ENCODE assay signal across 26 cellular contexts in genomic region chr12:98295681-98296080, GRCh38.
"Had no signal": no experiment of that assay in that cellular context is flagged by ENCODE, and none has a peak within 500 bp of the region (broad histone marks: within the 10 kb centered on the region; RNA-seq: fewer than 3 reads in every experiment).

No MANE protein-coding gene starts in this region.

- H3K27me3 ChIP-seq: ovary, right atrium auricular region, testis, transverse colon, uterus had no signal

- H3K4me1 Mint-ChIP-seq: activated CD4-positive, alpha-beta memory T cell treated with anti-CD3 and anti-CD28 coated beads, Interleukin-2, amount 10 ng/mL, durations not matched to agents 7 days and 5 days; activated CD4-positive, alpha-beta T cell treated with anti-CD3 and anti-CD28 coated beads, Interleukin-2, amount 10 ng/mL, durations not matched to agents 24 days and 14 days; naive thymus-derived CD4-positive, alpha-beta T cell had no signal

- H3K36me3 Mint-ChIP-seq: activated naive CD4-positive, alpha-beta T cell treated with anti-CD3 and anti-CD28 coated beads, Interleukin-2, amount 50 U/mL, for 72 hours; mesothelial cell of epicardium had no signal

- FAIRE-seq: endothelial cell of umbilical vein, keratinocyte had no signal

- H3K27ac ChIP-seq: foreskin keratinocyte, ovary, right atrium auricular region, testis, transverse colon, uterus had no signal

- H3K9me3 Mint-ChIP-seq: activated CD4-positive, alpha-beta memory T cell treated with anti-CD3 and anti-CD28 coated beads, Interleukin-2, amount 10 ng/mL, durations not matched to agents 7 days and 5 days; activated CD4-positive, alpha-beta T cell treated with anti-CD3 and anti-CD28 coated beads, Interleukin-2, amount 10 ng/mL, durations not matched to agents 24 days and 14 days; activated naive CD4-positive, alpha-beta T cell treated with anti-CD3 and anti-CD28 coated beads, Interleukin-2, amount 50 U/mL, for 72 hours; mesothelial cell of epicardium had no signal

- H3K4me3 Mint-ChIP-seq: activated CD4-positive, alpha-beta memory T cell treated with anti-CD3 and anti-CD28 coated beads, Interleukin-2, amount 10 ng/mL, durations not matched to agents 7 days and 5 days; activated CD4-positive, alpha-beta T cell treated with anti-CD3 and anti-CD28 coated beads, Interleukin-2, amount 10 ng/mL, durations not matched to agents 24 days and 14 days; mesothelial cell of epicardium; naive thymus-derived CD4-positive, alpha-beta T cell had no signal

- H3K9me3 ChIP-seq: ovary, right atrium auricular region, testis, transverse colon, uterus had no signal

- H3K4me1 ChIP-seq: foreskin keratinocyte, right atrium auricular region, transverse colon, uterus had no signal

- H3K27ac Mint-ChIP-seq: activated CD4-positive, alpha-beta memory T cell treated with anti-CD3 and anti-CD28 coated beads, Interleukin-2, amount 10 ng/mL, durations not matched to agents 7 days and 5 days; activated CD4-positive, alpha-beta T cell treated with anti-CD3 and anti-CD28 coated beads, Interleukin-2, amount 10 ng/mL, durations not matched to agents 24 days and 14 days; activated naive CD4-positive, alpha-beta T cell treated with anti-CD3 and anti-CD28 coated beads, Interleukin-2, amount 50 U/mL, for 72 hours; mesothelial cell of epicardium; naive thymus-derived CD4-positive, alpha-beta T cell; progenitor cell of endocrine pancreas had no signal

- ATAC-seq: activated naive CD4-positive, alpha-beta T cell treated with anti-CD3 and anti-CD28 coated beads, Interleukin-2, amount 50 U/mL, for 72 hours; esophagus mucosa; left cardiac atrium; naive thymus-derived CD4-positive, alpha-beta T cell; SK-N-SH treated with all-trans-retinoic acid at 6 μM for 48 hours had no signal

- DNase-seq: activated CD4-positive, alpha-beta memory T cell treated with anti-CD3 and anti-CD28 coated beads, Interleukin-2, amount 10 ng/mL, durations not matched to agents 7 days and 5 days; activated CD4-positive, alpha-beta T cell treated with anti-CD3 and anti-CD28 coated beads, Interleukin-2, amount 10 ng/mL, durations not matched to agents 24 days and 14 days; activated CD4-positive, CD25-positive, alpha-beta regulatory T cell treated with anti-CD3 and anti-CD28 coated beads, Interleukin-2, amount 50 U/mL, for 72 hours; activated naive CD4-positive, alpha-beta T cell; activated T-cell treated with anti-CD3 and anti-CD28 coated beads, Interleukin-2, amount 50 U/mL, for 48 hours; anterior cingulate cortex; central memory CD4-positive, alpha-beta T cell; left cardiac atrium; naive thymus-derived CD4-positive, alpha-beta T cell; ovary; stimulated activated CD4-positive, alpha-beta T cell treated with anti-CD3 and anti-CD28 coated beads, Interleukin-15, amount 100 ng/mL, for 24 hours; stimulated activated CD4-positive, alpha-beta T cell treated with anti-CD3 and anti-CD28 coated beads, Interleukin-2, amount 100 ng/mL, for 24 hours; stimulated activated naive CD4-positive, alpha-beta T cell; T-helper 2 cell; testis; transverse colon; uterus had no signal

- H3K4me3 ChIP-seq: ovary, right atrium auricular region, testis, transverse colon, uterus had no signal

- H3K36me3 ChIP-seq: ovary, right atrium auricular region, transverse colon, uterus had no signal
